1 cellular context compared by ENCODE assay signal in the genomic region with DNA sequence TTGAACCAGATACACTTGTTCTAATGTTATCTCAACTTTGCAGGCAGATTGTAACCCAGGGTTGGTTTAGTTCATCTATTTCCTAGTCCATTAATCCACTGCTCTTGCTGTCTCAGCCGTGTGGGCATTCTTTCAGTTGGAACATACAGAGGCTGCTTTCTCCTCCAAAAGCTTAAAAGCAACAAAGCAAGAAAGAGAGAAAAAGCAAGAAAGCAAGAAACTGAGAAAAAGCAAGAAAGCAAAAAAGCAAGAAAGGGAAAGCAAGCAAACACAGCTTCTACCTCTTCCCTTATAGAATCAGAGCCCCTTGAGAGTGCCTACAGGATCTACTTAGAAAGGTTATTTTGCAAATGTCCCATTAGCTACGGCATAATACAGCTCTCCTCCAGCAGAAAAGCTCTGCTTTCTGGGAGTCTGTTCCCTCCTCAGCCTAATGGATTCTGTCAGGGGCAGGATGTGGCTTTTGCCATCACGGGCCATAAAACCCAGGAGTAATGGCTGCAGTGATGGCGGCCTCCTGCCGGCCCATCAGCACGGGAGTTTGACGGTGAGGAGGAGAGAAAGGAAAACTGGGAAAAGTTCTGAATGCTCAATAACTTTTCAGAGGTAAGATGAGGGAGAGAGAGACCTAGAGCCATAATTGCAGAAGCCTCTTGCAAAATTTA.
TF ChIP-seq lines count a peak whose summit lies in the region.

No MANE protein-coding gene starts in this region.

TF ChIP-seq in H1, 55 proteins besides CTCF, POLR2A, EP300 and RAD21 (continued from another document):
- TF ChIP-seq, protein P1, sequence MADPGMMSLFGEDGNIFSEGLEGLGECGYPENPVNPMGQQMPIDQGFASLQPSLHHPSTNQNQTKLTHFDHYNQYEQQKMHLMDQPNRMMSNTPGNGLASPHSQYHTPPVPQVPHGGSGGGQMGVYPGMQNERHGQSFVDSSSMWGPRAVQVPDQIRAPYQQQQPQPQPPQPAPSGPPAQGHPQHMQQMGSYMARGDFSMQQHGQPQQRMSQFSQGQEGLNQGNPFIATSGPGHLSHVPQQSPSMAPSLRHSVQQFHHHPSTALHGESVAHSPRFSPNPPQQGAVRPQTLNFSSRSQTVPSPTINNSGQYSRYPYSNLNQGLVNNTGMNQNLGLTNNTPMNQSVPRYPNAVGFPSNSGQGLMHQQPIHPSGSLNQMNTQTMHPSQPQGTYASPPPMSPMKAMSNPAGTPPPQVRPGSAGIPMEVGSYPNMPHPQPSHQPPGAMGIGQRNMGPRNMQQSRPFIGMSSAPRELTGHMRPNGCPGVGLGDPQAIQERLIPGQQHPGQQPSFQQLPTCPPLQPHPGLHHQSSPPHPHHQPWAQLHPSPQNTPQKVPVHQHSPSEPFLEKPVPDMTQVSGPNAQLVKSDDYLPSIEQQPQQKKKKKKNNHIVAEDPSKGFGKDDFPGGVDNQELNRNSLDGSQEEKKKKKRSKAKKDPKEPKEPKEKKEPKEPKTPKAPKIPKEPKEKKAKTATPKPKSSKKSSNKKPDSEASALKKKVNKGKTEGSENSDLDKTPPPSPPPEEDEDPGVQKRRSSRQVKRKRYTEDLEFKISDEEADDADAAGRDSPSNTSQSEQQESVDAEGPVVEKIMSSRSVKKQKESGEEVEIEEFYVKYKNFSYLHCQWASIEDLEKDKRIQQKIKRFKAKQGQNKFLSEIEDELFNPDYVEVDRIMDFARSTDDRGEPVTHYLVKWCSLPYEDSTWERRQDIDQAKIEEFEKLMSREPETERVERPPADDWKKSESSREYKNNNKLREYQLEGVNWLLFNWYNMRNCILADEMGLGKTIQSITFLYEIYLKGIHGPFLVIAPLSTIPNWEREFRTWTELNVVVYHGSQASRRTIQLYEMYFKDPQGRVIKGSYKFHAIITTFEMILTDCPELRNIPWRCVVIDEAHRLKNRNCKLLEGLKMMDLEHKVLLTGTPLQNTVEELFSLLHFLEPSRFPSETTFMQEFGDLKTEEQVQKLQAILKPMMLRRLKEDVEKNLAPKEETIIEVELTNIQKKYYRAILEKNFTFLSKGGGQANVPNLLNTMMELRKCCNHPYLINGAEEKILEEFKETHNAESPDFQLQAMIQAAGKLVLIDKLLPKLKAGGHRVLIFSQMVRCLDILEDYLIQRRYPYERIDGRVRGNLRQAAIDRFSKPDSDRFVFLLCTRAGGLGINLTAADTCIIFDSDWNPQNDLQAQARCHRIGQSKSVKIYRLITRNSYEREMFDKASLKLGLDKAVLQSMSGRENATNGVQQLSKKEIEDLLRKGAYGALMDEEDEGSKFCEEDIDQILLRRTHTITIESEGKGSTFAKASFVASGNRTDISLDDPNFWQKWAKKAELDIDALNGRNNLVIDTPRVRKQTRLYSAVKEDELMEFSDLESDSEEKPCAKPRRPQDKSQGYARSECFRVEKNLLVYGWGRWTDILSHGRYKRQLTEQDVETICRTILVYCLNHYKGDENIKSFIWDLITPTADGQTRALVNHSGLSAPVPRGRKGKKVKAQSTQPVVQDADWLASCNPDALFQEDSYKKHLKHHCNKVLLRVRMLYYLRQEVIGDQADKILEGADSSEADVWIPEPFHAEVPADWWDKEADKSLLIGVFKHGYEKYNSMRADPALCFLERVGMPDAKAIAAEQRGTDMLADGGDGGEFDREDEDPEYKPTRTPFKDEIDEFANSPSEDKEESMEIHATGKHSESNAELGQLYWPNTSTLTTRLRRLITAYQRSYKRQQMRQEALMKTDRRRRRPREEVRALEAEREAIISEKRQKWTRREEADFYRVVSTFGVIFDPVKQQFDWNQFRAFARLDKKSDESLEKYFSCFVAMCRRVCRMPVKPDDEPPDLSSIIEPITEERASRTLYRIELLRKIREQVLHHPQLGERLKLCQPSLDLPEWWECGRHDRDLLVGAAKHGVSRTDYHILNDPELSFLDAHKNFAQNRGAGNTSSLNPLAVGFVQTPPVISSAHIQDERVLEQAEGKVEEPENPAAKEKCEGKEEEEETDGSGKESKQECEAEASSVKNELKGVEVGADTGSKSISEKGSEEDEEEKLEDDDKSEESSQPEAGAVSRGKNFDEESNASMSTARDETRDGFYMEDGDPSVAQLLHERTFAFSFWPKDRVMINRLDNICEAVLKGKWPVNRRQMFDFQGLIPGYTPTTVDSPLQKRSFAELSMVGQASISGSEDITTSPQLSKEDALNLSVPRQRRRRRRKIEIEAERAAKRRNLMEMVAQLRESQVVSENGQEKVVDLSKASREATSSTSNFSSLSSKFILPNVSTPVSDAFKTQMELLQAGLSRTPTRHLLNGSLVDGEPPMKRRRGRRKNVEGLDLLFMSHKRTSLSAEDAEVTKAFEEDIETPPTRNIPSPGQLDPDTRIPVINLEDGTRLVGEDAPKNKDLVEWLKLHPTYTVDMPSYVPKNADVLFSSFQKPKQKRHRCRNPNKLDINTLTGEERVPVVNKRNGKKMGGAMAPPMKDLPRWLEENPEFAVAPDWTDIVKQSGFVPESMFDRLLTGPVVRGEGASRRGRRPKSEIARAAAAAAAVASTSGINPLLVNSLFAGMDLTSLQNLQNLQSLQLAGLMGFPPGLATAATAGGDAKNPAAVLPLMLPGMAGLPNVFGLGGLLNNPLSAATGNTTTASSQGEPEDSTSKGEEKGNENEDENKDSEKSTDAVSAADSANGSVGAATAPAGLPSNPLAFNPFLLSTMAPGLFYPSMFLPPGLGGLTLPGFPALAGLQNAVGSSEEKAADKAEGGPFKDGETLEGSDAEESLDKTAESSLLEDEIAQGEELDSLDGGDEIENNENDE (IDR thresholded peaks at IDR 0.05; ENCODE audit: insufficient replicate concordance, low read length) = no peak
- TF ChIP-seq HDAC6 (IDR thresholded peaks at IDR 0.05; ENCODE audit: low read depth, low read length) = no peak
- TF ChIP-seq CBX8 (IDR thresholded peaks at IDR 0.05; ENCODE audit: borderline replicate concordance, low read depth, low read length) = no peak
- TF ChIP-seq, protein P2, sequence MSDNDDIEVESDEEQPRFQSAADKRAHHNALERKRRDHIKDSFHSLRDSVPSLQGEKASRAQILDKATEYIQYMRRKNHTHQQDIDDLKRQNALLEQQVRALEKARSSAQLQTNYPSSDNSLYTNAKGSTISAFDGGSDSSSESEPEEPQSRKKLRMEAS (IDR thresholded peaks at IDR 0.05) = no peak
- no peak for TF ChIP-seq KDM5A (IDR thresholded peaks at IDR 0.05; ENCODE audit: low read length)
- no peak for TF ChIP-seq POU5F1 (IDR thresholded peaks at IDR 0.05; ENCODE audit: low read depth, low read length)
- TF ChIP-seq RXRA (IDR thresholded peaks at IDR 0.05; ENCODE audit: insufficient read depth, low read depth, low read length) = no peak
